Comparison of ENCODE assay signal across 8 cellular contexts in the genomic region with DNA sequence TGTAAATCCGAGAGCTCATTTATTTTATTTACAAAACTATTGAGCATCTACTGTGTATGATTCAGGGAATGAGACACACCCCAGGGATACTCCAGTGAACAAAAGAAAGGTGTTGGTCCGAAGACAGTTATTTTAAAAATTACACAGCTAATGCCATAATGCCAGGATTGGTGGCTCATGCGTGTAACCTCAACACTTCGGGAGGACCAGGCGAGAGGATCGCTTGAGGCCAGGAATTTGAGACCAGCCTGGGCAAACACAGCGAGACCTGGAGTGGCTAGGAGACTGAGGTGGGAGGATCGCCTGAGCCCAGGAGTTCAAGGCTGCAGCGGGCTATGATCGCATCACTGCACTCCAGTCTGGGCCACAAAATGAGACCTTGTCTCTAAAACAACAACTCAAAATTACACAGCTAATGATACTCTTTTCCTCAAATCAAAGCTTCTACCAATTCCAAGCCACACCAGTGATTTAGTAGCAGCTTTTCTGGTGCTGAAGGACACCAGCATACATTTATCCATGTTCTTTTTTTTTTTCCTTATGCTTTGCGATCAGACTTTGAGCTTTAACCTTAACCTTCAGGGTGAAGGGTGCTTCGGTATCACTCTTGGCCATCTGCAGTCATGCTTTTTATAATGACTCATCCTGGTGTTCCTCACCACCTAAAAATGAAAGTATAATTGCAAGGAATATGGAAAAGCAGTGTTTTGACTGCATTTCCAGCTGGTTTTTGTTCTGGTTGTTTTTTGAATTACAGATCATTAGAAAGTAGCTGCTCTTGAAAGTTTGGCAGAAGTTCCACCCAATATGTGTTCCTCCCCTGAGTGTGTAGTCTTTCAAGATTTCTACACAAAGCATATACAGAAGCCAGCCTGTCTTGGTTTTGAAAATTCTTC. TPM values are rescaled to one million over a fixed set of nuclear protein-coding genes. Genes with fewer than 3 reads are reported as not detected.
DNase-seq lines count a peak whose midpoint lies in the region; ATAC-seq, FAIRE-seq and TF ChIP-seq lines count a peak whose summit lies in the region.

No MANE protein-coding gene starts in this region.

- H3K27me3 ChIP-seq in heart left ventricle = peaks cover 0 to 14% (median 4%) of the 10 kb centered on the region in 9 donors
- H3K27me3 ChIP-seq in pancreas = no peaks in the 10 kb centered on the region

- H3K9me3 ChIP-seq in heart left ventricle = no peaks in the 10 kb centered on the region
- no peaks in the 10 kb centered on the region for H3K9me3 ChIP-seq in pancreas

- no peak for TF ChIP-seq POLR2A in heart left ventricle (IDR thresholded peaks at IDR 0.05)

- no peak for FAIRE-seq in pancreas (lab: Jason Lieb, UNC)

- 74 to 86% (median 81%) methylated on average over 12 of the region's 12 CpGs for WGBS in heart left ventricle, 4 donors
- WGBS in pancreas, 2 donors = 17 to 38% methylated on average over 12 of the region's 12 CpGs

- no peak for DNase-seq in heart left ventricle
- no peak for DNase-seq in Right ventricle myocardium superior
- peak; percentile 33 for DNase-seq in fibroblast of gingiva (ENCODE audit: low read depth)
- DNase-seq in pancreas = peak in 3 of 6 donors; percentile 24 to 40 (median 38)
- no peak for DNase-seq in amniotic stem cell (lab: John Stamatoyannopoulos, UW)
- DNase-seq in OCI-M2 (lab: John Stamatoyannopoulos, UW; ENCODE audit: unreplicated experiment) = no peak

- no peaks in the 10 kb centered on the region for H3K36me3 ChIP-seq in heart left ventricle
- H3K36me3 ChIP-seq in pancreas = no peaks in the 10 kb centered on the region

- intact Hi-C loops in heart left ventricle (cut with DNase I) = no loop called here
- intact Hi-C loops in Right ventricle myocardium superior (cut with DNase I) = no loop called here
- intact Hi-C loops in pancreas (cut with DNase I) = no loop called here

- H3K27ac ChIP-seq in heart left ventricle (peak overlapping the region in 6 of 12 donors; percentile 60 to 84 (median 71)), pancreas (peak overlapping the region; percentile 67 to 93 (median 88))

- H3K4me3 ChIP-seq in heart left ventricle (peak overlapping the region in 11 of 12 donors; percentile 54 to 88 (median 79)), pancreas (peak overlapping the region; percentile 78 to 89 (median 86))

- H3K4me1 ChIP-seq in heart left ventricle = peaks cover 0 to 28% (median 6%) of the 10 kb centered on the region in 12 donors
- H3K4me1 ChIP-seq in pancreas = peaks cover 9 to 21% (median 18%) of the 10 kb centered on the region in 3 donors

- ATAC-seq in heart left ventricle (peak in 1 of 4 donors; percentile 4), Right ventricle myocardium superior (ENCODE audit: poor library complexity) (no peak), SK-N-SH treated with all-trans-retinoic acid at 6 μM for 48 hours (peak; percentile 44), pancreas (peak; percentile 3 to 34 (median 5)), GM18520 (IDR thresholded peaks at IDR 0.05; ENCODE audit: unreplicated experiment) (no peak)

- TF ChIP-seq CTCF in heart left ventricle (IDR thresholded peaks at IDR 0.05) (no peak), pancreas (IDR thresholded peaks at IDR 0.05) (no peak)

TF ChIP-seq in SK-N-SH treated with all-trans-retinoic acid at 6 μM for 48 hours, 23 proteins besides CTCF, POLR2A, EP300 and RAD21:
- no peak for TF ChIP-seq RARB (CRISPR knock-in tag; IDR thresholded peaks at IDR 0.05)
- no peak for TF ChIP-seq GLIS3 (CRISPR knock-in tag; IDR thresholded peaks at IDR 0.05)
- no peak for TF ChIP-seq PATZ1 (CRISPR knock-in tag; IDR thresholded peaks at IDR 0.05; ENCODE audit: borderline replicate concordance)
- TF ChIP-seq ISL1 (CRISPR knock-in tag; IDR thresholded peaks at IDR 0.05) = no peak
- no peak for TF ChIP-seq PPARA (CRISPR knock-in tag; IDR thresholded peaks at IDR 0.05; ENCODE audit: borderline replicate concordance)
- TF ChIP-seq ZFP30 (CRISPR knock-in tag; IDR thresholded peaks at IDR 0.05) = no peak

RNA-seq across cellular contexts. Expression of gene SLC41A2, which starts 1.1 kb away (rescaled TPM):
- total RNA-seq in heart left ventricle (10 to 100 TPM in 2 of 9 donors, 1 to 10 TPM in 7; 1.3 to 12.8 (median 4.2) TPM), Right ventricle myocardium superior (3.0 TPM), pancreas (10 to 100 TPM; 25.1 to 41.9 (median 32.3) TPM)
- polyA plus RNA-seq in heart left ventricle (1 to 10 TPM in 1 of 2 donors, under 1 TPM in 1; 0.30 to 1.1 TPM), pancreas (1 to 10 TPM; 6.3 to 6.9 TPM)

RNA-seq across cellular contexts. Expression of gene NOPCHAP1, which starts 26.9 kb away (rescaled TPM):
- total RNA-seq in heart left ventricle (10 to 100 TPM in 4 of 9 donors, 1 to 10 TPM in 5; 3.5 to 14.5 (median 9.3) TPM), Right ventricle myocardium superior (9.2 TPM), pancreas (10 to 100 TPM; 12.9 to 21.5 (median 15.1) TPM)
- polyA plus RNA-seq in heart left ventricle (1 to 10 TPM; 5.6 to 7.4 TPM), pancreas (1 to 10 TPM; 7.2 to 7.6 TPM)

Comparison
In these comparisons a context has a peak if more than half of its experiments do, and no peak if none do; other contexts are left out.
1. ATAC-seq: peak in SK-N-SH treated with all-trans-retinoic acid at 6 μM for 48 hours (single experiment) and pancreas (4 of 4); none in Right ventricle myocardium superior (single experiment) and GM18520 (single experiment).